In genomic region chr6:161917645-161918044, GRCh38 we compare ENCODE assay signal across 17 cellular contexts.
DNase-seq lines count a peak whose midpoint lies in the region; ATAC-seq and TF ChIP-seq lines count a peak whose summit lies in the region.
"Had no signal": no experiment of that assay in that cellular context is flagged by ENCODE, and none has a peak within 500 bp of the region (broad histone marks: within the 10 kb centered on the region; RNA-seq: fewer than 3 reads in every experiment).

No MANE protein-coding gene starts in this region.

- DNase-seq in NCI-H510A treated with DMSO at 0.1 percent for 48 hours (lab: John Stamatoyannopoulos, UW) (peak; percentile 23), NCI-H510A (lab: John Stamatoyannopoulos, UW) (no peak), NCI-H146 treated with DMSO at 0.1 percent for 48 hours (lab: John Stamatoyannopoulos, UW; ENCODE audit: unreplicated experiment) (peak; percentile 84), choroid plexus epithelial cell (ENCODE audit: low read depth) (peak; percentile 45), retinal pigment epithelial cell (ENCODE audit: low read depth) (no peak), endothelial cell (ENCODE audit: low spot score) (no peak)
- no peak for DNase-seq in stimulated activated CD4-positive, alpha-beta T cell treated with anti-CD3 and anti-CD28 coated beads, Interleukin-2, amount 100 ng/mL, for 24 hours
- DNase-seq: activated CD4-positive, alpha-beta T cell treated with anti-CD3 and anti-CD28 coated beads for 48 hours; activated CD8-positive, alpha-beta memory T cell treated with anti-CD3 and anti-CD28 coated beads, Interleukin-2, amount 50 U/mL, for 48 hours; activated naive CD4-positive, alpha-beta T cell treated with anti-CD3 and anti-CD28 coated beads, Interleukin-2, amount 10 ng/mL, durations not matched to agents 7 days and 5 days; effector CD8-positive, alpha-beta T cell; GF-D8; naive B cell; NCI-H1694 treated with DMSO at 0.1 percent for 48 hours; stomach; T1000 had no signal

- TF ChIP-seq CTCF in choroid plexus epithelial cell (conservative IDR thresholded peaks at IDR 0.05; ENCODE audit: low read depth, low read length) = peak; percentile 27
- TF ChIP-seq CTCF in retinal pigment epithelial cell (conservative IDR thresholded peaks at IDR 0.05; ENCODE audit: low read depth, low read length) = peak; percentile 41
- no peak for TF ChIP-seq CTCF in endothelial cell (IDR thresholded peaks at IDR 0.05; ENCODE audit: unreplicated experiment)

- no peak overlapping the region for H3K27ac Mint-ChIP-seq in endothelial cell (ENCODE audit: unreplicated experiment)
- H3K27ac Mint-ChIP-seq: activated naive CD4-positive, alpha-beta T cell treated with anti-CD3 and anti-CD28 coated beads, Interleukin-2, amount 10 ng/mL, durations not matched to agents 7 days and 5 days had no signal

- no peaks in the 10 kb centered on the region for H3K4me1 Mint-ChIP-seq in endothelial cell (ENCODE audit: unreplicated experiment)
- H3K4me1 Mint-ChIP-seq: activated naive CD4-positive, alpha-beta T cell treated with anti-CD3 and anti-CD28 coated beads, Interleukin-2, amount 10 ng/mL, durations not matched to agents 7 days and 5 days; naive B cell had no signal

- H3K27me3 Mint-ChIP-seq in endothelial cell (ENCODE audit: unreplicated experiment) = no peaks in the 10 kb centered on the region
- H3K27me3 Mint-ChIP-seq: activated naive CD4-positive, alpha-beta T cell treated with anti-CD3 and anti-CD28 coated beads, Interleukin-2, amount 10 ng/mL, durations not matched to agents 7 days and 5 days; naive B cell had no signal

- H3K4me3 Mint-ChIP-seq in endothelial cell (ENCODE audit: unreplicated experiment) = no peak overlapping the region
- H3K4me3 Mint-ChIP-seq: activated naive CD4-positive, alpha-beta T cell treated with anti-CD3 and anti-CD28 coated beads, Interleukin-2, amount 10 ng/mL, durations not matched to agents 7 days and 5 days; naive B cell had no signal

- no peak for ATAC-seq in activated CD4-positive, CD25-positive, alpha-beta regulatory T cell treated with anti-CD3 and anti-CD28 coated beads, Interleukin-2, amount 50 U/mL, for 24 hours

- H3K9me3 Mint-ChIP-seq in endothelial cell (ENCODE audit: unreplicated experiment) = no peaks in the 10 kb centered on the region
- H3K9me3 Mint-ChIP-seq: activated naive CD4-positive, alpha-beta T cell treated with anti-CD3 and anti-CD28 coated beads, Interleukin-2, amount 10 ng/mL, durations not matched to agents 7 days and 5 days had no signal

- no peaks in the 10 kb centered on the region for H3K36me3 Mint-ChIP-seq in endothelial cell (ENCODE audit: low read depth, unreplicated experiment)
- H3K36me3 Mint-ChIP-seq: activated naive CD4-positive, alpha-beta T cell treated with anti-CD3 and anti-CD28 coated beads, Interleukin-2, amount 10 ng/mL, durations not matched to agents 7 days and 5 days; naive B cell had no signal

- no peak overlapping the region for H3K4me3 ChIP-seq in choroid plexus epithelial cell (ENCODE audit: low read depth, low read length)
- no peak overlapping the region for H3K4me3 ChIP-seq in retinal pigment epithelial cell (ENCODE audit: low read length)
- H3K4me3 ChIP-seq: stomach had no signal

Comparison
In these comparisons a context has a peak if more than half of its experiments do, and no peak if none do; other contexts are left out.
1. DNase-seq: peak in NCI-H510A treated with DMSO at 0.1 percent for 48 hours (single experiment), NCI-H146 treated with DMSO at 0.1 percent for 48 hours (single experiment) and choroid plexus epithelial cell (single experiment); none in NCI-H510A (single experiment), retinal pigment epithelial cell (single experiment), endothelial cell (single experiment) and stimulated activated CD4-positive, alpha-beta T cell treated with anti-CD3 and anti-CD28 coated beads, Interleukin-2, amount 100 ng/mL, for 24 hours (0 of 2).